ENCODE assay signal across 8 cellular contexts in the genomic region with DNA sequence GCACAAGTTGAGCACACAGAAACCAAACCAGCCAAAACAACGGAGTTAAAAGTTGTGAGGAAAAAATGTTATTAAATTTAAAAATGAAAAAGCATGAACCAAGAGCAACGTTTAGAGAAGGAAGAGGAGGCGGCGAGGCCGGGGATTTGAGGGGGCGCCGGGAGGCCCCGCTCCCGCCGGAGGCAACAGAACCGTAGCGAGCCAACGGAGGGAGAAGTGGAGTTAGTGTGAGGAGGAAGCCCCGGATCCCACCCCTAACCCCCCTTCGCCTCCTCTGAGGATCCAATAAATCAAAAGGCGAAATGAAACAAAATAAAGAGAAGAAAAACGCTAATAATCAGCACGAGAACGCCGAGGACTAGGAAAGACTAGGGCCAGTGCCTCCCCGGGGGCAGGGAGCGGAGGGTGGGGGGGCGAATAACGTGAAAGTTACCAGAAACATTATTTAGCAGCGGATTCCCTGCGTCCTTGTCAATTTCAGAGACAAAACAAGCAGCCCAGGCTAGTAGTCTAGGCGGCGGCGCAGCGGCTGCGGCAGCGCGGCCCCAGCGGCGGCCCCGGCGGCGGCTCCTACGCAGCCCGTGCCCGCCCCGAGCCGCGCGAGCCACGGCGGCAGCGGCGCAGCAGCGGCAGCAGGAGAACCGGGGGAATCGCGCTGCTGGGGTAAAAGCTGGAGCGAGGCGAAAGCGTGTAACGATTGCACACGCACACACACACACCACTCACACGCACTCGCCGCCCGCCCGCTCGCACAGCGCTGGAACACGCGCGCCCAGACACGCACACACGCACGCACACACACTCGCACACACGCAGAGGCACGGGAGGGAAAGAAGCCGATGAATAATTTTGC. TPM values are rescaled to one million over a fixed set of nuclear protein-coding genes. Genes with fewer than 3 reads are reported as not detected.
A peak's percentile ranks its signal among the peaks of the same experiment; 100 is the strongest.
DNase-seq lines count a peak whose midpoint lies in the region; ATAC-seq and TF ChIP-seq lines count a peak whose summit lies in the region.

No MANE protein-coding gene starts in this region.

- H3K9me3 ChIP-seq in mucosa of stomach (ENCODE audit: control insufficient read depth, low read length): no peaks in the 10 kb centered on the region

- peak overlapping the region; percentile 77 for H3K9ac ChIP-seq in mucosa of stomach (ENCODE audit: low read length)

- no peaks in the 10 kb centered on the region for H3K36me3 ChIP-seq in mucosa of stomach (ENCODE audit: control insufficient read depth, insufficient read depth, low read length)

- peak; percentile 37 for DNase-seq in activated CD4-positive, alpha-beta T cell treated with anti-CD3 and anti-CD28 coated beads for 48 hours
- no peak for DNase-seq in activated CD4-positive, alpha-beta T cell treated with anti-CD3 and anti-CD28 coated beads, Interleukin-2, amount 50 U/mL, for 1 hour
- DNase-seq in SW480 (ENCODE audit: low spot score): peak; percentile 49
- DNase-seq in epithelial cell of proximal tubule (ENCODE audit: low read depth): no peak
- no peak for DNase-seq in NCI-H2107 (lab: John Stamatoyannopoulos, UW)
- DNase-seq in COLO829 (ENCODE audit: low spot score): no peak

- H3K4me3 ChIP-seq in epithelial cell of proximal tubule (ENCODE audit: low read depth, low read length) (peak overlapping the region; percentile 80), mucosa of stomach (ENCODE audit: low read length) (peak overlapping the region; percentile 81)

- no peaks in the 10 kb centered on the region for H3K27me3 ChIP-seq in mucosa of stomach (ENCODE audit: control insufficient read depth, insufficient read depth, low read length)

- peak; percentile 35 for ATAC-seq in HG03039 (IDR thresholded peaks at IDR 0.05; ENCODE audit: unreplicated experiment)

- no peak for TF ChIP-seq CTCF in epithelial cell of proximal tubule (conservative IDR thresholded peaks at IDR 0.05; ENCODE audit: low read depth, low read length)

- peaks cover 13% of the 10 kb centered on the region for H3K4me1 ChIP-seq in mucosa of stomach (ENCODE audit: control insufficient read depth, insufficient read depth, low read length)

RNA-seq across cellular contexts. Expression of gene MEIS2, which starts 1.7 kb away (rescaled TPM):
- 9.1 and 14.0 TPM in 2 replicates for total RNA-seq in epithelial cell of proximal tubule

Comparison
In these comparisons a context has a peak if more than half of its experiments do, and no peak if none do; other contexts are left out.
1. DNase-seq: peak in activated CD4-positive, alpha-beta T cell treated with anti-CD3 and anti-CD28 coated beads for 48 hours (single experiment) and SW480 (single experiment); none in activated CD4-positive, alpha-beta T cell treated with anti-CD3 and anti-CD28 coated beads, Interleukin-2, amount 50 U/mL, for 1 hour (single experiment), epithelial cell of proximal tubule (single experiment), NCI-H2107 (single experiment) and COLO829 (single experiment).